In the genomic region with DNA sequence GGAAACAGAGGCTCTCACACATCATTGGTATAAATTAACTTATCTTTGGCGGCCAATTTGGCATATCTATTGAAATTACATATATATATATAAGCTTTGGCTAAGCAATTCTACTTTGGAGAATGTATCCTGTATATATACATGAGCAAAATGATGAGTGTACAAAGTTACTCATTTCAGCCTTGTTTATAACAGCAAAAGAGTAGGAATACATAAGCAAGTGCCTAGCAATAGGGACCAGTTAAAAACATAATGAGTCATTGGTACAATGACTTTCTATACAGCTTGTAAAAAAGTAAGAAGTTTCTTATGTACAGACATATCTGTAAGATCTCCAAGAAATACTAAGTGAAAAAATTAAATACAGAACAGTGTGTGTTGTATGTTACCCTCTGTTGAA, we compare ENCODE assay signal across 18 cellular contexts.
"Had no signal": no experiment of that assay in that cellular context is flagged by ENCODE, and none has a peak within 500 bp of the region (broad histone marks: within the 10 kb centered on the region; RNA-seq: fewer than 3 reads in every experiment).

No MANE protein-coding gene starts in this region.

- H3K4me2 ChIP-seq: hepatocyte had no signal

- H3K27me3 ChIP-seq: colonic mucosa, hepatocyte, thyroid gland had no signal

- H3K27ac ChIP-seq: colonic mucosa, hepatocyte, thyroid gland had no signal

- H3K36me3 ChIP-seq: colonic mucosa, thyroid gland had no signal

- DNase-seq: activated CD4-positive, alpha-beta T cell treated with anti-CD3 and anti-CD28 coated beads, Interleukin-2, amount 50 U/mL, for 1 hour; activated CD8-positive, alpha-beta memory T cell treated with anti-CD3 and anti-CD28 coated beads for 24 hours; activated CD8-positive, alpha-beta memory T cell treated with anti-CD3 and anti-CD28 coated beads, Interleukin-2, amount 50 U/mL, for 48 hours; activated gamma-delta T cell treated with Interleukin-2 at 50 U/mL for 16 hours; anterior cingulate cortex; central memory CD4-positive, alpha-beta T cell; colonic mucosa; islet precursor cell; nephron progenitor cell; nucleus accumbens; posterior cingulate gyrus; stimulated activated CD8-positive, alpha-beta memory T cell treated with anti-CD3 and anti-CD28 coated beads, Interleukin-4, amount 100 ng/mL, for 48 hours; stimulated activated naive CD4-positive, alpha-beta T cell treated with Interleukin-2 at 50 U/mL for 16 hours; T1000; thyroid gland had no signal

- H3K4me1 ChIP-seq: colonic mucosa, thyroid gland had no signal

- ATAC-seq: activated CD4-positive, CD25-positive, alpha-beta regulatory T cell treated with anti-CD3 and anti-CD28 coated beads, Interleukin-2, amount 50 U/mL, for 24 hours had no signal

- H3K79me2 ChIP-seq: hepatocyte had no signal

- H3K9me3 ChIP-seq: colonic mucosa, thyroid gland had no signal

- H3K4me3 ChIP-seq: colonic mucosa, hepatocyte, lung, thyroid gland had no signal

- H2AFZ ChIP-seq: hepatocyte had no signal
